Comparison of ENCODE assay signal across 30 cellular contexts in the genomic region with DNA sequence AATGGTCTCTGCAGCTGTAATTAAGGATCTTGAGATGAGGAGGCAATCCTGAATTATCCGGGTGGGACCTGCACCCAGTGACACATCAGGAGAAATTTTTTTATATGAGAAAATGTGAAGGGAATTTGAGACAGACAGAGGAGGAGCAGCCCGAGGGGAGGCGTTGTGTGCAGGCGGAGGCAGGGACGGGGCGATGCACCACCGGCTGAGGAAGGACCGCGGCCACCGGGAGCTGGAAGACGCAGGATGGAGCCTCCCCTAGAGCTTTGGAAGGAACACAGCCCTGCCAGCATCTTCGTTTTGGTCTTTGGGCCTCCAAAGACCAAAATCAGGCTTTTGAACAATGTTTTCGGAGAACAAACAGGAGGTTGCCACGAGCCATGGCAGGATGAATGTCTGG.
"Had no signal": no experiment of that assay in that cellular context is flagged by ENCODE, and none has a peak within 500 bp of the region (broad histone marks: within the 10 kb centered on the region; RNA-seq: fewer than 3 reads in every experiment).

No MANE protein-coding gene starts in this region.

- H3K4me1 ChIP-seq: ascending aorta, body of pancreas, SJCRH30 had no signal

- H3K27me3 ChIP-seq: ascending aorta, body of pancreas had no signal

- H3K27ac Mint-ChIP-seq: activated CD8-positive, alpha-beta T cell treated with anti-CD3 and anti-CD28 coated beads for 36 hours; activated naive CD4-positive, alpha-beta T cell treated with anti-CD3 and anti-CD28 coated beads, Interleukin-2, amount 50 U/mL, for 72 hours; activated naive CD8-positive, alpha-beta T cell treated with anti-CD3 and anti-CD28 coated beads, Interleukin-2, amount 50 U/mL, for 24 hours had no signal

- H3K27me3 Mint-ChIP-seq: activated naive CD8-positive, alpha-beta T cell treated with anti-CD3 and anti-CD28 coated beads, Interleukin-2, amount 50 U/mL, for 24 hours had no signal

- H3K4me3 Mint-ChIP-seq: activated CD8-positive, alpha-beta T cell treated with anti-CD3 and anti-CD28 coated beads for 36 hours; activated naive CD8-positive, alpha-beta T cell treated with anti-CD3 and anti-CD28 coated beads, Interleukin-2, amount 50 U/mL, for 24 hours had no signal

- DNase-seq: activated CD4-positive, alpha-beta T cell treated with anti-CD3 and anti-CD28 coated beads, Interleukin-2, amount 50 U/mL, for 1 hour; activated CD4-positive, CD25-positive, alpha-beta regulatory T cell; activated CD8-positive, alpha-beta memory T cell treated with anti-CD3 and anti-CD28 coated beads, Interleukin-2, amount 50 U/mL, for 48 hours; activated CD8-positive, alpha-beta T cell treated with anti-CD3 and anti-CD28 coated beads for 36 hours; activated effector memory CD4-positive, alpha-beta T cell treated with Interleukin-2 at 50 U/mL for 16 hours; activated naive CD4-positive, alpha-beta T cell; activated naive CD8-positive, alpha-beta T cell treated with anti-CD3 and anti-CD28 coated beads, Interleukin-2, amount 50 U/mL, for 24 hours; activated T-cell treated with anti-CD3 and anti-CD28 coated beads, Interleukin-2, amount 50 U/mL, for 1 hour; amniotic stem cell; body of pancreas; NCI-H1092; NCI-H1417; NCI-H1930; NCI-H2107; NCI-H2171 treated with DMSO at 0.1 percent for 48 hours; NCI-H226; NCI-H510A treated with DMSO at 0.1 percent for 48 hours; NCI-H69; NK-92 treated with Interleukin-12 subunit alpha and Interleukin-12 subunit beta, amount 100 ng/mL, for 24 hours; OCI-M1; Right ventricle myocardium superior; RPMI8226; SJCRH30; SK-N-SH; T-helper 1 cell had no signal

- H3K4me1 Mint-ChIP-seq: activated naive CD8-positive, alpha-beta T cell treated with anti-CD3 and anti-CD28 coated beads, Interleukin-2, amount 50 U/mL, for 24 hours had no signal

- H3K27ac ChIP-seq: ascending aorta, body of pancreas, KMS-11, SJCRH30, VCaP had no signal

- H3K36me3 ChIP-seq: ascending aorta, SJCRH30 had no signal

- H3K9me3 Mint-ChIP-seq: activated CD8-positive, alpha-beta T cell treated with anti-CD3 and anti-CD28 coated beads for 36 hours; activated naive CD4-positive, alpha-beta T cell treated with anti-CD3 and anti-CD28 coated beads, Interleukin-2, amount 50 U/mL, for 72 hours; activated naive CD8-positive, alpha-beta T cell treated with anti-CD3 and anti-CD28 coated beads, Interleukin-2, amount 50 U/mL, for 24 hours had no signal

- H3K4me3 ChIP-seq: ascending aorta, body of pancreas, SJCRH30 had no signal

- H3K9me3 ChIP-seq: ascending aorta, body of pancreas, SJCRH30, SK-N-SH had no signal

- ATAC-seq: activated CD8-positive, alpha-beta T cell treated with anti-CD3 and anti-CD28 coated beads for 36 hours; activated naive CD4-positive, alpha-beta T cell treated with anti-CD3 and anti-CD28 coated beads, Interleukin-2, amount 50 U/mL, for 72 hours; activated naive CD8-positive, alpha-beta T cell treated with anti-CD3 and anti-CD28 coated beads, Interleukin-2, amount 50 U/mL, for 24 hours; body of pancreas; Panc1 had no signal

- H3K36me3 Mint-ChIP-seq: activated naive CD4-positive, alpha-beta T cell treated with anti-CD3 and anti-CD28 coated beads, Interleukin-2, amount 50 U/mL, for 72 hours had no signal
